8 cellular contexts compared by ENCODE assay signal in genomic region chr3:115784739-115785571, GRCh38.
A peak's percentile ranks its signal among the peaks of the same experiment; 100 is the strongest.
DNase-seq lines count a peak whose midpoint lies in the region; ATAC-seq and TF ChIP-seq lines count a peak whose summit lies in the region.

No MANE protein-coding gene starts in this region.

- TF ChIP-seq CTCF in endothelial cell (IDR thresholded peaks at IDR 0.05; ENCODE audit: unreplicated experiment) (no peak), nephron (IDR thresholded peaks at IDR 0.05; ENCODE audit: unreplicated experiment in 3 of 3) (no peak)

- H3K27me3 Mint-ChIP-seq in activated naive CD4-positive, alpha-beta T cell treated with anti-CD3 and anti-CD28 coated beads for 36 hours (ENCODE audit: low read depth), result no peaks in the 10 kb centered on the region
- peaks cover 4% of the 10 kb centered on the region for H3K27me3 Mint-ChIP-seq in endothelial cell (ENCODE audit: unreplicated experiment)
- H3K27me3 Mint-ChIP-seq in nephron (ENCODE audit: low read depth), result peaks cover 7% of the 10 kb centered on the region

- DNase-seq in activated naive CD4-positive, alpha-beta T cell treated with anti-CD3 and anti-CD28 coated beads for 36 hours, result no peak
- no peak for DNase-seq in activated naive CD4-positive, alpha-beta T cell treated with anti-CD3 and anti-CD28 coated beads, Interleukin-2, amount 50 U/mL, for 16 hours
- DNase-seq in SHP77 treated with DMSO at 0.1 percent for 48 hours (lab: John Stamatoyannopoulos, UW) (peak; percentile 19), endothelial cell (ENCODE audit: low spot score) (no peak), NOMO-1 treated with DMSO at 0.1 percent for 48 hours (lab: John Stamatoyannopoulos, UW; ENCODE audit: unreplicated experiment) (no peak)
- DNase-seq in effector CD4-positive, alpha-beta T cell, result no peak

- CTCF ChIA-PET in activated naive CD4-positive, alpha-beta T cell treated with anti-CD3 and anti-CD28 coated beads for 36 hours (lab: Charles Lee), result interaction anchor here (0.6 to 3.3 kb wide), 16 partner anchors 10 to 1675 kb away, joined by 3 to 18 read pairs (median 4); no protein-coding TSS in a partner anchor

- no peak for ATAC-seq in GM21526 (IDR thresholded peaks at IDR 0.05; ENCODE audit: low FRiP score, unreplicated experiment)

- peak overlapping the region; percentile 96 for H3K27ac Mint-ChIP-seq in activated naive CD4-positive, alpha-beta T cell treated with anti-CD3 and anti-CD28 coated beads for 36 hours
- H3K27ac Mint-ChIP-seq in endothelial cell (ENCODE audit: unreplicated experiment) (peak overlapping the region; percentile 49), nephron (peak overlapping the region; percentile 8 to 86 (median 83))

- intact Hi-C loops in activated naive CD4-positive, alpha-beta T cell treated with anti-CD3 and anti-CD28 coated beads for 36 hours (cut with micrococcal nuclease), result loop anchor here (1.0 to 10.0 kb wide), 11 partner anchors 7 to 1280 kb away; partner anchors contain the start of gene ZBTB20

- no peaks in the 10 kb centered on the region for H3K36me3 Mint-ChIP-seq in activated naive CD4-positive, alpha-beta T cell treated with anti-CD3 and anti-CD28 coated beads for 36 hours (ENCODE audit: low read depth)
- H3K36me3 Mint-ChIP-seq in endothelial cell (ENCODE audit: low read depth, unreplicated experiment) (no peaks in the 10 kb centered on the region), nephron (ENCODE audit: low read depth) (no peaks in the 10 kb centered on the region)

- peak overlapping the region; percentile 90 for H3K4me3 Mint-ChIP-seq in activated naive CD4-positive, alpha-beta T cell treated with anti-CD3 and anti-CD28 coated beads for 36 hours
- H3K4me3 Mint-ChIP-seq in endothelial cell (ENCODE audit: unreplicated experiment) (peak overlapping the region; percentile 90), nephron (peak overlapping the region; percentile 79 to 94 (median 80))

- peaks cover 22% of the 10 kb centered on the region for H3K4me1 Mint-ChIP-seq in activated naive CD4-positive, alpha-beta T cell treated with anti-CD3 and anti-CD28 coated beads for 36 hours (ENCODE audit: low read depth)
- H3K4me1 Mint-ChIP-seq in endothelial cell (ENCODE audit: unreplicated experiment) (peaks cover 6% of the 10 kb centered on the region), nephron (peaks cover 15% of the 10 kb centered on the region)

- H3K9me3 Mint-ChIP-seq in activated naive CD4-positive, alpha-beta T cell treated with anti-CD3 and anti-CD28 coated beads for 36 hours, result no peaks in the 10 kb centered on the region
- H3K9me3 Mint-ChIP-seq in endothelial cell (ENCODE audit: unreplicated experiment), result no peaks in the 10 kb centered on the region
- H3K9me3 Mint-ChIP-seq in nephron, result no peaks in the 10 kb centered on the region
